In genomic region chr2:1843646-1844045, GRCh38 we compare ENCODE assay signal across 29 cellular contexts.
"Had no signal": no experiment of that assay in that cellular context is flagged by ENCODE, and none has a peak within 500 bp of the region (broad histone marks: within the 10 kb centered on the region; RNA-seq: fewer than 3 reads in every experiment).

No MANE protein-coding gene starts in this region.

- H3K9me3 ChIP-seq: pancreas, psoas muscle, spleen, suprapubic skin, testis, tibial artery, transverse colon, vagina had no signal

- H3K9me3 Mint-ChIP-seq: naive B cell; naive thymus-derived CD8-positive, alpha-beta T cell; natural killer cell treated with Interleukin-12 subunit alpha and Interleukin-12 subunit beta and Interleukin-15 and Interleukin-18, amount 100 ng/mL, for 72 hours; nephron progenitor cell; neural crest cell; stimulated activated memory B cell treated with anti-CD40 and anti-IgM and Interleukin-4, amounts not matched to agents 10 μg/mL and 1 μg/mL and 100 μg/mL, for 72 hours; stimulated activated naive CD8-positive, alpha-beta T cell treated with anti-CD3 and anti-CD28 coated beads, Interleukin-15, amount 100 ng/mL, for 72 hours; type B pancreatic cell had no signal

- H3K4me2 ChIP-seq: smooth muscle cell had no signal

- H3K36me3 Mint-ChIP-seq: naive B cell; naive thymus-derived CD8-positive, alpha-beta T cell; natural killer cell treated with Interleukin-12 subunit alpha and Interleukin-12 subunit beta and Interleukin-15 and Interleukin-18, amount 100 ng/mL, for 72 hours; stimulated activated memory B cell treated with anti-CD40 and anti-IgM and Interleukin-4, amounts not matched to agents 10 μg/mL and 1 μg/mL and 100 μg/mL, for 72 hours; type B pancreatic cell had no signal

- H3K27ac Mint-ChIP-seq: naive B cell; naive thymus-derived CD8-positive, alpha-beta T cell; natural killer cell treated with Interleukin-12 subunit alpha and Interleukin-12 subunit beta and Interleukin-15 and Interleukin-18, amount 100 ng/mL, for 72 hours; nephron progenitor cell; progenitor cell of endocrine pancreas; stimulated activated memory B cell treated with anti-CD40 and anti-IgM and Interleukin-4, amounts not matched to agents 10 μg/mL and 1 μg/mL and 100 μg/mL, for 72 hours; stimulated activated naive CD8-positive, alpha-beta T cell treated with anti-CD3 and anti-CD28 coated beads, Interleukin-15, amount 100 ng/mL, for 72 hours; type B pancreatic cell had no signal

- H3K4me3 ChIP-seq: pancreas, psoas muscle, skin epidermis, smooth muscle cell, spleen, suprapubic skin, tibial artery, transverse colon, vagina had no signal

- H3K27ac ChIP-seq: pancreas, psoas muscle, skin epidermis, spleen, suprapubic skin, testis, tibial artery, transverse colon, vagina had no signal

- ATAC-seq: naive thymus-derived CD8-positive, alpha-beta T cell; pancreas; psoas muscle; right cardiac atrium; sciatic nerve; stimulated activated memory B cell treated with anti-CD40 and anti-IgM and Interleukin-4, amounts not matched to agents 10 μg/mL and 1 μg/mL and 100 μg/mL, for 72 hours; stimulated activated naive CD8-positive, alpha-beta T cell treated with anti-CD3 and anti-CD28 coated beads, Interleukin-15, amount 100 ng/mL, for 72 hours; stimulated activated naive CD8-positive, alpha-beta T cell treated with anti-CD3 and anti-CD28 coated beads, Interleukin-15, Interleukin-2, amounts not matched to agents 100 U/mL and 50 U/mL, for 24 hours had no signal

- H3K4me1 Mint-ChIP-seq: naive B cell; neural crest cell; stimulated activated memory B cell treated with anti-CD40 and anti-IgM and Interleukin-4, amounts not matched to agents 10 μg/mL and 1 μg/mL and 100 μg/mL, for 72 hours; stimulated activated naive CD8-positive, alpha-beta T cell treated with anti-CD3 and anti-CD28 coated beads, Interleukin-15, amount 100 ng/mL, for 72 hours had no signal

- H3K4me3 Mint-ChIP-seq: naive B cell; naive thymus-derived CD8-positive, alpha-beta T cell; natural killer cell treated with Interleukin-12 subunit alpha and Interleukin-12 subunit beta and Interleukin-15 and Interleukin-18, amount 100 ng/mL, for 72 hours; nephron progenitor cell; neural crest cell; stimulated activated memory B cell treated with anti-CD40 and anti-IgM and Interleukin-4, amounts not matched to agents 10 μg/mL and 1 μg/mL and 100 μg/mL, for 72 hours; stimulated activated naive CD8-positive, alpha-beta T cell treated with anti-CD3 and anti-CD28 coated beads, Interleukin-15, amount 100 ng/mL, for 72 hours; type B pancreatic cell had no signal

- DNase-seq: naive B cell; nephron progenitor cell; occipital lobe; pancreas; psoas muscle; right cardiac atrium; spleen; stimulated activated CD4-positive, alpha-beta T cell treated with anti-CD3 and anti-CD28 coated beads, Interleukin-12 subunit alpha, Interleukin-12 subunit beta, amount 100 ng/mL, for 4 hours; stimulated activated CD4-positive, alpha-beta T cell treated with anti-CD3 and anti-CD28 coated beads, Interleukin-1b, Interleukin-23, amount 100 ng/mL, for 48 hours; stimulated activated CD4-positive, alpha-beta T cell treated with anti-CD3 and anti-CD28 coated beads, Interleukin-4, amount 100 ng/mL, for 24 hours; stimulated activated CD8-positive, alpha-beta memory T cell treated with anti-CD3 and anti-CD28 coated beads, Interleukin-4, amount 100 ng/mL, for 48 hours; stimulated activated naive CD4-positive, alpha-beta T cell; stimulated activated naive CD8-positive, alpha-beta T cell treated with anti-CD3 and anti-CD28 coated beads, Interleukin-15, amount 100 ng/mL, for 72 hours; stimulated activated naive CD8-positive, alpha-beta T cell treated with anti-CD3 and anti-CD28 coated beads, Interleukin-15, Interleukin-2, amounts not matched to agents 100 U/mL and 50 U/mL, for 24 hours; substantia nigra; testis; transverse colon had no signal

- H3K36me3 ChIP-seq: pancreas, spleen, suprapubic skin, tibial artery, transverse colon, vagina had no signal

- H3K4me1 ChIP-seq: pancreas, psoas muscle, spleen, suprapubic skin, testis, tibial artery, transverse colon, vagina had no signal

- H3K27me3 ChIP-seq: pancreas, testis, tibial artery, transverse colon, vagina had no signal
